Comparison of ENCODE assay signal across 1 cellular context in genomic region chr12:49482095-49483051, GRCh38.
TF ChIP-seq lines count a peak whose summit lies in the region.

No MANE protein-coding gene starts in this region.

TF ChIP-seq in H1, 55 proteins besides CTCF, POLR2A, EP300 and RAD21:
- peak; percentile 76; the same call in 1 of the 2 replicates for TF ChIP-seq TEAD4 (IDR thresholded peaks at IDR 0.05; ENCODE audit: low read depth, low read length)
- no peak for TF ChIP-seq TAF7 (optimal IDR thresholded peaks at IDR 0.05; ENCODE audit: borderline replicate concordance, low read depth, low read length)
- TF ChIP-seq CHD2 (IDR thresholded peaks at IDR 0.05; ENCODE audit: low read length) = no peak
- 0 out of 2 replicates have a peak, but pooled peaks have one; percentile 5 for TF ChIP-seq SIX5 (IDR thresholded peaks at IDR 0.05; ENCODE audit: low read depth, low read length)
- no peak for TF ChIP-seq KDM4A (IDR thresholded peaks at IDR 0.05; ENCODE audit: low read depth, low read length, severe bottlenecking)
- no peak for TF ChIP-seq TBP (IDR thresholded peaks at IDR 0.05; ENCODE audit: low read depth, low read length)
- TF ChIP-seq SIRT6 (IDR thresholded peaks at IDR 0.05; ENCODE audit: low read length) = no peak
